Comparison of ENCODE assay signal across 16 cellular contexts in genomic region chr15:42413914-42414313, GRCh38.
"Had no signal": no experiment of that assay in that cellular context is flagged by ENCODE, and none has a peak within 500 bp of the region (broad histone marks: within the 10 kb centered on the region; RNA-seq: fewer than 3 reads in every experiment).

No MANE protein-coding gene starts in this region.

- H3K27ac Mint-ChIP-seq: WTC11 had no signal

- H3K27ac ChIP-seq: breast epithelium, lower lobe of right lung, neural progenitor cell, sigmoid colon, SK-N-MC, transverse colon had no signal

- H3K4me2 ChIP-seq: neural progenitor cell had no signal

- H3K27me3 Mint-ChIP-seq: activated CD8-positive, alpha-beta T cell treated with anti-CD3 and anti-CD28 coated beads for 36 hours; stimulated activated naive B cell treated with anti-CD40 and anti-IgM and Interleukin-4, amounts not matched to agents 10 μg/mL and 1 μg/mL and 100 μg/mL, for 72 hours had no signal

- H3K27me3 ChIP-seq: breast epithelium, neural progenitor cell, sigmoid colon, transverse colon had no signal

- H3K4me3 Mint-ChIP-seq: activated CD8-positive, alpha-beta T cell treated with anti-CD3 and anti-CD28 coated beads for 36 hours; neural progenitor cell; stimulated activated naive B cell treated with anti-CD40 and anti-IgM and Interleukin-4, amounts not matched to agents 10 μg/mL and 1 μg/mL and 100 μg/mL, for 72 hours; WTC11 had no signal

- H2AFZ ChIP-seq: neural progenitor cell had no signal

- H3K9ac ChIP-seq: neural progenitor cell had no signal

- H3K4me1 Mint-ChIP-seq: neural progenitor cell; stimulated activated naive B cell treated with anti-CD40 and anti-IgM and Interleukin-4, amounts not matched to agents 10 μg/mL and 1 μg/mL and 100 μg/mL, for 72 hours; WTC11 had no signal

- H3K4me1 ChIP-seq: breast epithelium, lower lobe of right lung, neural progenitor cell, sigmoid colon, transverse colon had no signal

- H3K4me3 ChIP-seq: breast epithelium, lower lobe of right lung, neural progenitor cell, sigmoid colon, SK-N-MC, transverse colon had no signal

- H3K36me3 ChIP-seq: neural progenitor cell had no signal

- H3K9me3 Mint-ChIP-seq: activated CD8-positive, alpha-beta T cell treated with anti-CD3 and anti-CD28 coated beads for 36 hours; activated naive CD4-positive, alpha-beta T cell treated with anti-CD3 and anti-CD28 coated beads, Interleukin-2, amount 50 U/mL, for 72 hours; neural progenitor cell; stimulated activated naive B cell treated with anti-CD40 and anti-IgM and Interleukin-4, amounts not matched to agents 10 μg/mL and 1 μg/mL and 100 μg/mL, for 72 hours; WTC11 had no signal

- H3K9me3 ChIP-seq: breast epithelium, lower lobe of right lung, sigmoid colon, transverse colon had no signal

- ATAC-seq: activated CD8-positive, alpha-beta T cell treated with anti-CD3 and anti-CD28 coated beads for 36 hours; activated naive CD4-positive, alpha-beta T cell treated with anti-CD3 and anti-CD28 coated beads, Interleukin-2, amount 50 U/mL, for 72 hours; lower lobe of right lung; stimulated activated naive B cell treated with anti-CD40 and anti-IgM and Interleukin-4, amounts not matched to agents 10 μg/mL and 1 μg/mL and 100 μg/mL, for 72 hours; WTC11 had no signal

- DNase-seq: activated CD4-positive, alpha-beta T cell treated with anti-CD3 and anti-CD28 coated beads for 48 hours; activated CD8-positive, alpha-beta T cell treated with anti-CD3 and anti-CD28 coated beads for 36 hours; activated gamma-delta T cell; activated T-cell treated with anti-CD3 and anti-CD28 coated beads, Interleukin-2, amount 50 U/mL, for 48 hours; amygdala; kidney glomerular epithelial cell; lower lobe of right lung; sigmoid colon; stimulated activated CD4-positive, alpha-beta T cell treated with anti-CD3 and anti-CD28 coated beads, Interleukin-4, amount 100 ng/mL, for 1 hour; stimulated activated naive B cell treated with anti-CD40 and anti-IgM and Interleukin-4, amounts not matched to agents 10 μg/mL and 1 μg/mL and 100 μg/mL, for 72 hours; transverse colon had no signal

- H3K36me3 Mint-ChIP-seq: activated naive CD4-positive, alpha-beta T cell treated with anti-CD3 and anti-CD28 coated beads, Interleukin-2, amount 50 U/mL, for 72 hours had no signal
